In genomic region chr3:93867425-93867824, GRCh38 we compare ENCODE assay signal across 1 cellular context.
TF ChIP-seq lines count a peak whose summit lies in the region.

No MANE protein-coding gene starts in this region.

TF ChIP-seq in GM23338, 12 proteins besides CTCF, POLR2A, EP300 and RAD21 (continued from another document):
- TF ChIP-seq ZNF462 (CRISPR knock-in tag; IDR thresholded peaks at IDR 0.05) (no peak), REST (IDR thresholded peaks at IDR 0.05; ENCODE audit: unreplicated experiment) (no peak), ZNF331 (CRISPR knock-in tag; IDR thresholded peaks at IDR 0.05; ENCODE audit: low read depth) (no peak), ZNF114 (CRISPR knock-in tag; IDR thresholded peaks at IDR 0.05) (no peak), CREB1 (CRISPR knock-in tag; IDR thresholded peaks at IDR 0.05; ENCODE audit: low read depth) (no peak), STAT1 (IDR thresholded peaks at IDR 0.05; ENCODE audit: unreplicated experiment) (no peak), JUNB (IDR thresholded peaks at IDR 0.05; ENCODE audit: unreplicated experiment) (no peak), ETS1 (IDR thresholded peaks at IDR 0.05) (no peak), EZH2 (IDR thresholded peaks at IDR 0.05; ENCODE audit: low read depth, unreplicated experiment) (no peak), POLR2AphosphoS5 (IDR thresholded peaks at IDR 0.05; ENCODE audit: low read depth) (no peak)
